ENCODE assay signal across 16 cellular contexts in the genomic region with DNA sequence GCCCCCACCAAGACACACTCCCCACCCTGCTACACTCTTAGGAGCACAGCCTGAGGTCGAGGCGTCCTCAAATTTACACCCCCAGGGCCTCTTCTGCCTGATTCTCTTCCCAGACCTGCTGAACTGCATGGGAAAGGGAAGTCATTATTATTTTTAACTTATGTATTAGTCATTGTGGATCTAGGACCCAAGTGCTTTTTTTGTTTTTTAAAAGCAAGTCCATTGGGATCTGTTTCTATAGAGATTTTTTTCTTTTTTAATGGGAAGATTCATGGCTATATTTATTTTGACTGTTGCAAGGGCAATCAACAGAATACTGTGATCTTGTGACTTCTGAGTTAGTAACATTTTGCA.
DNase-seq lines count a peak whose midpoint lies in the region; FAIRE-seq and TF ChIP-seq lines count a peak whose summit lies in the region.
"Had no signal": no experiment of that assay in that cellular context is flagged by ENCODE, and none has a peak within 500 bp of the region (broad histone marks: within the 10 kb centered on the region; RNA-seq: fewer than 3 reads in every experiment).

No MANE protein-coding gene starts in this region.

- peak; percentile 15 for DNase-seq in GM23248
- no peak for DNase-seq in ascending aorta (ENCODE audit: low spot score in 2 of 2)
- DNase-seq in keratinocyte (ENCODE audit: low read depth, low spot score): no peak
- no peak for DNase-seq in suprapubic skin (ENCODE audit: low spot score in 2 of 2)
- no peak for DNase-seq in endodermal cell
- no peak for DNase-seq in NCI-H446 treated with DMSO at 0.1 percent for 48 hours (lab: John Stamatoyannopoulos, UW)
- DNase-seq in activated CD4-positive, alpha-beta T cell treated with anti-CD3 and anti-CD28 coated beads, Interleukin-2, amount 50 U/mL, for 48 hours: no peak
- DNase-seq: activated naive CD8-positive, alpha-beta T cell treated with anti-CD3 and anti-CD28 coated beads for 36 hours; activated T-cell treated with anti-CD3 and anti-CD28 coated beads, Interleukin-2, amount 50 U/mL, for 24 hours; colonic mucosa; DMS153; erythroblast; midbrain; NK-92 treated with Interleukin-12 subunit alpha and Interleukin-12 subunit beta, amount 100 ng/mL, for 24 hours; SHP77 treated with DMSO at 0.1 percent for 48 hours had no signal

- intact Hi-C loops in ascending aorta (cut with DNase I): loop anchor here (1.0 kb wide), 1 partner anchor 30 kb away; no protein-coding TSS in a partner anchor

- H3K27ac ChIP-seq in GM23248 (no peak overlapping the region), ascending aorta (peak overlapping the region; percentile 41 to 44), keratinocyte (ENCODE audit: control insufficient read depth, insufficient read depth, low read length) (peak overlapping the region; percentile 96), suprapubic skin (peak overlapping the region; percentile 23), endodermal cell (ENCODE audit: low read depth, low read length) (no peak overlapping the region)
- H3K27ac ChIP-seq: colonic mucosa had no signal

- no peaks in the 10 kb centered on the region for H3K9me1 ChIP-seq in keratinocyte (ENCODE audit: control insufficient read depth, extremely low read depth, insufficient read depth, low read length)

- no peak for TF ChIP-seq CTCF in ascending aorta (IDR thresholded peaks at IDR 0.05)
- TF ChIP-seq CTCF in keratinocyte (optimal IDR thresholded peaks at IDR 0.05 in 1 of 3, IDR thresholded peaks at IDR 0.05 in 1 of 3, conservative IDR thresholded peaks at IDR 0.05 in 1 of 3; ENCODE audit: extremely low read depth in 1 of 3, insufficient read depth in 2 of 3, low read length in 3 of 3): no peak
- no peak for TF ChIP-seq CTCF in suprapubic skin (IDR thresholded peaks at IDR 0.05)
- no peak for TF ChIP-seq CTCF in endodermal cell (conservative IDR thresholded peaks at IDR 0.05)

- no peak overlapping the region for H3K27ac Mint-ChIP-seq in endodermal cell
- H3K27ac Mint-ChIP-seq: activated naive CD8-positive, alpha-beta T cell treated with anti-CD3 and anti-CD28 coated beads for 36 hours; activated T-cell treated with anti-CD3 and anti-CD28 coated beads, Interleukin-2, amount 50 U/mL, for 24 hours; stimulated activated effector memory CD8-positive, alpha-beta T cell treated with anti-CD3 and anti-CD28 coated beads, Interleukin-12 subunit alpha, Interleukin-12 subunit beta, amount 100 ng/mL, for 72 hours had no signal

- H3K4me3 ChIP-seq in GM23248 (no peak overlapping the region), ascending aorta (peak overlapping the region in 1 of 2 donors; percentile 5), keratinocyte (ENCODE audit: control insufficient read depth in 2 of 3, extremely low read depth in 1 of 3, insufficient read depth in 2 of 3, low read depth in 1 of 3, low read length in 3 of 3) (peak overlapping the region in 2 of 3 experiments; percentile 11 to 19), suprapubic skin (no peak overlapping the region), endodermal cell (ENCODE audit: low read length) (no peak overlapping the region)
- H3K4me3 ChIP-seq: colonic mucosa had no signal

- H3K9ac ChIP-seq in GM23248 (no peak overlapping the region), keratinocyte (ENCODE audit: control insufficient read depth, extremely low read depth, insufficient read depth, low read length) (peak overlapping the region; percentile 72), endodermal cell (ENCODE audit: extremely low read depth, low read length, poor library complexity, severe bottlenecking) (no peak overlapping the region)

- H3K27me3 ChIP-seq in GM23248 (replicated peaks; ENCODE audit: insufficient read depth): no peaks in the 10 kb centered on the region
- H3K27me3 ChIP-seq in ascending aorta: no peaks in the 10 kb centered on the region
- H3K27me3 ChIP-seq in keratinocyte (ENCODE audit: control insufficient read depth, extremely low read depth, insufficient read depth, low read length): no peaks in the 10 kb centered on the region
- H3K27me3 ChIP-seq in suprapubic skin: no peaks in the 10 kb centered on the region
- H3K27me3 ChIP-seq in endodermal cell (ENCODE audit: control insufficient read depth, insufficient read depth, low read length, poor library complexity, severe bottlenecking): no peaks in the 10 kb centered on the region
- H3K27me3 ChIP-seq: colonic mucosa had no signal

- H3K9me2 ChIP-seq in GM23248 (ENCODE audit: insufficient read depth): no peaks in the 10 kb centered on the region

- no peaks in the 10 kb centered on the region for H3K9me3 ChIP-seq in GM23248 (ENCODE audit: low read depth)
- H3K9me3 ChIP-seq in ascending aorta: no peaks in the 10 kb centered on the region
- no peaks in the 10 kb centered on the region for H3K9me3 ChIP-seq in keratinocyte (ENCODE audit: control insufficient read depth, low read depth, low read length)
- no peaks in the 10 kb centered on the region for H3K9me3 ChIP-seq in suprapubic skin
- H3K9me3 ChIP-seq in endodermal cell (ENCODE audit: control insufficient read depth, low read length): no peaks in the 10 kb centered on the region
- H3K9me3 ChIP-seq: colonic mucosa had no signal

- H3K4me3 Mint-ChIP-seq in endodermal cell: no peak overlapping the region
- H3K4me3 Mint-ChIP-seq: activated naive CD8-positive, alpha-beta T cell treated with anti-CD3 and anti-CD28 coated beads for 36 hours; activated T-cell treated with anti-CD3 and anti-CD28 coated beads, Interleukin-2, amount 50 U/mL, for 24 hours; stimulated activated effector memory CD8-positive, alpha-beta T cell treated with anti-CD3 and anti-CD28 coated beads, Interleukin-12 subunit alpha, Interleukin-12 subunit beta, amount 100 ng/mL, for 72 hours had no signal

- no peak for FAIRE-seq in keratinocyte (lab: Jason Lieb, UNC)

- no peaks in the 10 kb centered on the region for H3K4me1 Mint-ChIP-seq in endodermal cell

- no peak for TF ChIP-seq EP300 in suprapubic skin (IDR thresholded peaks at IDR 0.05)

- H3K9me3 Mint-ChIP-seq in endodermal cell: no peaks in the 10 kb centered on the region
- H3K9me3 Mint-ChIP-seq: activated naive CD8-positive, alpha-beta T cell treated with anti-CD3 and anti-CD28 coated beads for 36 hours; activated T-cell treated with anti-CD3 and anti-CD28 coated beads, Interleukin-2, amount 50 U/mL, for 24 hours; stimulated activated effector memory CD8-positive, alpha-beta T cell treated with anti-CD3 and anti-CD28 coated beads, Interleukin-12 subunit alpha, Interleukin-12 subunit beta, amount 100 ng/mL, for 72 hours had no signal

- TF ChIP-seq POLR2A in suprapubic skin (IDR thresholded peaks at IDR 0.05): no peak

- H4K20me1 ChIP-seq in GM23248 (ENCODE audit: insufficient read depth) (no peaks in the 10 kb centered on the region), keratinocyte (ENCODE audit: control insufficient read depth, extremely low read depth, insufficient read depth, low read length) (no peaks in the 10 kb centered on the region)

- H2AFZ ChIP-seq in GM23248 (no peak overlapping the region), keratinocyte (ENCODE audit: control insufficient read depth, low read length) (peak overlapping the region; percentile 41)

- no peaks in the 10 kb centered on the region for H3K4me1 ChIP-seq in GM23248 (ENCODE audit: insufficient read depth)
- peaks cover 4 to 21% of the 10 kb centered on the region in 2 donors for H3K4me1 ChIP-seq in ascending aorta
- H3K4me1 ChIP-seq in keratinocyte (ENCODE audit: control insufficient read depth, extremely low read depth, insufficient read depth, low read length): peaks cover 31% of the 10 kb centered on the region
- peaks cover 16% of the 10 kb centered on the region for H3K4me1 ChIP-seq in suprapubic skin
- no peaks in the 10 kb centered on the region for H3K4me1 ChIP-seq in endodermal cell (ENCODE audit: control insufficient read depth, insufficient read depth, low read length)
- H3K4me1 ChIP-seq: colonic mucosa had no signal

- dilution Hi-C loops in keratinocyte (cut with MboI; ENCODE audit: extremely low pct_ligation_motif_present, low sequenced_read_pairs): no loop called here

- peaks cover 39% of the 10 kb centered on the region for H3K36me3 Mint-ChIP-seq in endodermal cell (ENCODE audit: low read depth)

- H3F3A ChIP-seq in GM23248 (ENCODE audit: insufficient read depth): no peaks in the 10 kb centered on the region

- no peaks in the 10 kb centered on the region for H3K27me3 Mint-ChIP-seq in endodermal cell (ENCODE audit: insufficient read depth)
- H3K27me3 Mint-ChIP-seq: activated naive CD8-positive, alpha-beta T cell treated with anti-CD3 and anti-CD28 coated beads for 36 hours; activated T-cell treated with anti-CD3 and anti-CD28 coated beads, Interleukin-2, amount 50 U/mL, for 24 hours had no signal

- H3K4me2 ChIP-seq in GM23248 (ENCODE audit: unreplicated experiment) (no peak overlapping the region), keratinocyte (ENCODE audit: control insufficient read depth, extremely low read depth, insufficient read depth, low read depth, low read length) (peak overlapping the region; percentile 76)

- WGBS in GM23248 (ENCODE audit: low coverage in 1 of 2, low lambda C conversion rate in 2 of 2, missing lambda C conversion rate in 2 of 2), 2 experiments: 53 to 76% methylated on average over 2 of the region's 2 CpGs
- 49% methylated on average over 2 of the region's 2 CpGs for WGBS in suprapubic skin
- WGBS in endodermal cell (ENCODE audit: insufficient coverage in 1 of 2, insufficient read length in 1 of 2), 2 experiments: 86 to 100% methylated on average over 1 to 2 of the region's 2 CpGs

- H3K36me3 ChIP-seq in GM23248 (ENCODE audit: low read depth) (no peaks in the 10 kb centered on the region), ascending aorta (peaks cover 15 to 45% of the 10 kb centered on the region in 2 donors), keratinocyte (ENCODE audit: control insufficient read depth in 2 of 2, extremely low read depth in 1 of 2, insufficient read depth in 2 of 2, low read length in 2 of 2) (peaks cover 2 to 3% of the 10 kb centered on the region in 2 experiments), suprapubic skin (peaks cover 26% of the 10 kb centered on the region), endodermal cell (ENCODE audit: control insufficient read depth, insufficient read depth, low read length) (peaks cover 37% of the 10 kb centered on the region)
- H3K36me3 ChIP-seq: colonic mucosa had no signal

- H3K79me2 ChIP-seq in GM23248 (ENCODE audit: insufficient read depth): no peaks in the 10 kb centered on the region
- H3K79me2 ChIP-seq in keratinocyte (ENCODE audit: control insufficient read depth, insufficient read depth, low read length): no peaks in the 10 kb centered on the region

- in situ Hi-C loops in GM23248 (cut with MboI): no loop called here

Comparison
In these comparisons a context has a peak if more than half of its experiments do, and no peak if none do; other contexts are left out.
1. H3K27ac ChIP-seq: peak in ascending aorta (2 of 2), keratinocyte (single experiment) and suprapubic skin (single experiment); none in GM23248 (single experiment) and endodermal cell (single experiment).
2. H3K4me3 ChIP-seq: peak in keratinocyte (2 of 3); none in GM23248 (single experiment), suprapubic skin (single experiment) and endodermal cell (single experiment).